ENCODE assay signal across 1 cellular context in the genomic region with DNA sequence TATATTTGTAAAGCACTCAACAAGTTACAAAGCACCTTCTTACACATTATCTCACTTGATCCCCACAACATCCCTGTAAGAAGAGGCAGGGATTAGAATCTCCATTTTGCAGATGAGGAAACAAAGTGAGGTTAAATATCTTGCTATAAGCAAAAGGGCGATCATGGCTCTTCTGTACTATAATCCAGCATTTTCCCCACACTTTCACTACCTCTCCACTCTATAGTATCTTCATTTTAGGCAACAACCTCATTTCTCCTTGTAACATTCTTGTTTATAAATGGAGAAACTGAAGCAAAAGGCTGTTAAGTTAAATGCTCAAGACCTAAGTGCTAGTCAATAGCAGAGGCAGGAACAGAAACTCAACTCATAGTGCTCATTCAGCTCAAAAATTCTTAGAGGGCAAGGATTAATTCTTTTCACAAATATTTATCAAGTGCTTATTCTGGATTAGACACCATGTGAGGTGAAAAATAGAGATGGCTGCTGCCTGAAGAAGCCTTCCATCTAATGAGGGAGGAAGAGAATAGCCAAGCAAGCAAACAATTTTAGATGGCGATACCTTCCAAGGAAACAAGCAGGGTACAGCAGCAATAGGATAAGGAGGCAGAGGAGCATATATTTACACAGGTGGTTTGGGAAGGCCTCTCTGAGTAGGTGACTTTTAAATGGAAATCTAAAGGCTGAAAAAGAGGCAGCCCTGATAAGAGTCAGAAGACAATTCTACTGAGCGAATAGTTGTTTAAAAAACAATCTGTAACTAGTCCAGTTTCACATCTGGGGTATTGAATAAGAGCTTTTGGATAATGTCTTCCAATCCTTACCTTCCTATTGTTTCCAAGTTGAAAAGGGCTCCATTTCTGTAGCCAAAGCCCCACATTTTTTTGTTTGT.
TF ChIP-seq lines count a peak whose summit lies in the region.

No MANE protein-coding gene starts in this region.

TF ChIP-seq in WTC11, 78 proteins besides CTCF, POLR2A, EP300 and RAD21 (continued from another document):
- TF ChIP-seq, protein P1, sequence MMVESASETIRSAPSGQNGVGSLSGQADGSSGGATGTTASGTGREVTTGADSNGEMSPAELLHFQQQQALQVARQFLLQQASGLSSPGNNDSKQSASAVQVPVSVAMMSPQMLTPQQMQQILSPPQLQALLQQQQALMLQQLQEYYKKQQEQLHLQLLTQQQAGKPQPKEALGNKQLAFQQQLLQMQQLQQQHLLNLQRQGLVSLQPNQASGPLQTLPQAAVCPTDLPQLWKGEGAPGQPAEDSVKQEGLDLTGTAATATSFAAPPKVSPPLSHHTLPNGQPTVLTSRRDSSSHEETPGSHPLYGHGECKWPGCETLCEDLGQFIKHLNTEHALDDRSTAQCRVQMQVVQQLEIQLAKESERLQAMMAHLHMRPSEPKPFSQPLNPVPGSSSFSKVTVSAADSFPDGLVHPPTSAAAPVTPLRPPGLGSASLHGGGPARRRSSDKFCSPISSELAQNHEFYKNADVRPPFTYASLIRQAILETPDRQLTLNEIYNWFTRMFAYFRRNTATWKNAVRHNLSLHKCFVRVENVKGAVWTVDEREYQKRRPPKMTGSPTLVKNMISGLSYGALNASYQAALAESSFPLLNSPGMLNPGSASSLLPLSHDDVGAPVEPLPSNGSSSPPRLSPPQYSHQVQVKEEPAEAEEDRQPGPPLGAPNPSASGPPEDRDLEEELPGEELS (CRISPR knock-in tag; IDR thresholded peaks at IDR 0.05), result no peak
- no peak for TF ChIP-seq ESRRA (CRISPR knock-in tag; IDR thresholded peaks at IDR 0.05; ENCODE audit: borderline replicate concordance)
- no peak for TF ChIP-seq SP1 (CRISPR knock-in tag; conservative IDR thresholded peaks at IDR 0.05)
- no peak for TF ChIP-seq PRRX2 (CRISPR knock-in tag; IDR thresholded peaks at IDR 0.05)
- no peak for TF ChIP-seq HMGA2 (CRISPR knock-in tag; IDR thresholded peaks at IDR 0.05)
- no peak for TF ChIP-seq PRDM15 (CRISPR knock-in tag; IDR thresholded peaks at IDR 0.05)
- no peak for TF ChIP-seq ELF4 (CRISPR knock-in tag; IDR thresholded peaks at IDR 0.05; ENCODE audit: low read depth)
- TF ChIP-seq, protein P2, sequence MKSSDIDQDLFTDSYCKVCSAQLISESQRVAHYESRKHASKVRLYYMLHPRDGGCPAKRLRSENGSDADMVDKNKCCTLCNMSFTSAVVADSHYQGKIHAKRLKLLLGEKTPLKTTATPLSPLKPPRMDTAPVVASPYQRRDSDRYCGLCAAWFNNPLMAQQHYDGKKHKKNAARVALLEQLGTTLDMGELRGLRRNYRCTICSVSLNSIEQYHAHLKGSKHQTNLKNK (CRISPR knock-in tag; IDR thresholded peaks at IDR 0.05), result no peak
- TF ChIP-seq CREM (CRISPR knock-in tag; IDR thresholded peaks at IDR 0.05), result no peak
- no peak for TF ChIP-seq EMX1 (CRISPR knock-in tag; IDR thresholded peaks at IDR 0.05)
